Comparison of ENCODE assay signal across 31 cellular contexts in genomic region chr1:63690966-63691365, GRCh38.
"Had no signal": no experiment of that assay in that cellular context is flagged by ENCODE, and none has a peak within 500 bp of the region (broad histone marks: within the 10 kb centered on the region; RNA-seq: fewer than 3 reads in every experiment).

No MANE protein-coding gene starts in this region.

- DNase-seq: activated CD4-positive, alpha-beta T cell treated with anti-CD3 and anti-CD28 coated beads for 48 hours; activated CD4-positive, alpha-beta T cell treated with anti-CD3 and anti-CD28 coated beads, Interleukin-2, amount 50 U/mL, for 48 hours; activated CD8-positive, alpha-beta memory T cell treated with anti-CD3 and anti-CD28 coated beads for 24 hours; activated gamma-delta T cell; activated naive CD4-positive, alpha-beta T cell treated with anti-CD3 and anti-CD28 coated beads, Interleukin-2, amount 10 ng/mL, durations not matched to agents 7 days and 5 days; central memory CD4-positive, alpha-beta T cell; dermis blood vessel endothelial cell; effector CD8-positive, alpha-beta T cell; erythroblast; islet precursor cell; left ventricle myocardium inferior; mesendoderm; sigmoid colon; stimulated activated CD4-positive, alpha-beta T cell treated with anti-CD3 and anti-CD28 coated beads, Interleukin-15, amount 100 ng/mL, for 24 hours; stimulated activated CD4-positive, alpha-beta T cell treated with anti-CD3 and anti-CD28 coated beads, Interleukin-2, amount 100 ng/mL, for 24 hours; stimulated activated naive B cell treated with anti-CD40 and anti-IgM and Interleukin-4, amounts not matched to agents 10 μg/mL and 1 μg/mL and 100 μg/mL, for 72 hours; stomach; T-helper 17 cell; T1000; thyroid gland; upper lobe of right lung; WERI-Rb-1 had no signal

- H3K27me3 Mint-ChIP-seq: activated naive CD4-positive, alpha-beta T cell treated with anti-CD3 and anti-CD28 coated beads, Interleukin-2, amount 10 ng/mL, durations not matched to agents 7 days and 5 days; T-helper 17 cell had no signal

- H3K27ac ChIP-seq: breast epithelium, hepatocyte, prostate gland, thyroid gland, upper lobe of right lung, WERI-Rb-1 had no signal

- H3K9me3 Mint-ChIP-seq: activated naive CD4-positive, alpha-beta T cell treated with anti-CD3 and anti-CD28 coated beads, Interleukin-2, amount 10 ng/mL, durations not matched to agents 7 days and 5 days; natural killer cell treated with Interleukin-12 subunit alpha and Interleukin-12 subunit beta and Interleukin-15 and Interleukin-18, amount 100 ng/mL, for 72 hours; stimulated activated naive B cell treated with anti-CD40 and anti-IgM and Interleukin-4, amounts not matched to agents 10 μg/mL and 1 μg/mL and 100 μg/mL, for 72 hours had no signal

- H3K4me1 Mint-ChIP-seq: activated naive CD4-positive, alpha-beta T cell treated with anti-CD3 and anti-CD28 coated beads, Interleukin-2, amount 10 ng/mL, durations not matched to agents 7 days and 5 days had no signal

- H3K4me1 ChIP-seq: breast epithelium, prostate gland, thyroid gland had no signal

- H3K4me3 Mint-ChIP-seq: activated naive CD4-positive, alpha-beta T cell treated with anti-CD3 and anti-CD28 coated beads, Interleukin-2, amount 10 ng/mL, durations not matched to agents 7 days and 5 days; natural killer cell treated with Interleukin-12 subunit alpha and Interleukin-12 subunit beta and Interleukin-15 and Interleukin-18, amount 100 ng/mL, for 72 hours; stimulated activated naive B cell treated with anti-CD40 and anti-IgM and Interleukin-4, amounts not matched to agents 10 μg/mL and 1 μg/mL and 100 μg/mL, for 72 hours; T-helper 17 cell had no signal

- H3K4me3 ChIP-seq: breast epithelium, gastroesophageal sphincter, hepatocyte, left ventricle myocardium inferior, lung, prostate gland, sigmoid colon, stomach, thyroid gland, upper lobe of right lung had no signal

- H2AFZ ChIP-seq: hepatocyte had no signal

- ATAC-seq: activated CD4-positive, CD25-positive, alpha-beta regulatory T cell treated with anti-CD3 and anti-CD28 coated beads, Interleukin-2, amount 50 U/mL, for 24 hours; natural killer cell treated with Interleukin-12 subunit alpha and Interleukin-12 subunit beta and Interleukin-15 and Interleukin-18, amount 100 ng/mL, for 72 hours; stimulated activated naive B cell treated with anti-CD40 and anti-IgM and Interleukin-4, amounts not matched to agents 10 μg/mL and 1 μg/mL and 100 μg/mL, for 72 hours; T-helper 17 cell; upper lobe of right lung had no signal

- H3K9me3 ChIP-seq: breast epithelium, gastroesophageal sphincter, left ventricle myocardium inferior, prostate gland, sigmoid colon, stomach, thyroid gland, upper lobe of right lung had no signal

- H3K4me2 ChIP-seq: hepatocyte had no signal

- H3K27me3 ChIP-seq: breast epithelium, gastroesophageal sphincter, hepatocyte, sigmoid colon, stomach, thyroid gland, upper lobe of right lung had no signal

- H3K27ac Mint-ChIP-seq: activated naive CD4-positive, alpha-beta T cell treated with anti-CD3 and anti-CD28 coated beads, Interleukin-2, amount 10 ng/mL, durations not matched to agents 7 days and 5 days; natural killer cell treated with Interleukin-12 subunit alpha and Interleukin-12 subunit beta and Interleukin-15 and Interleukin-18, amount 100 ng/mL, for 72 hours; stimulated activated naive B cell treated with anti-CD40 and anti-IgM and Interleukin-4, amounts not matched to agents 10 μg/mL and 1 μg/mL and 100 μg/mL, for 72 hours; T-helper 17 cell had no signal

- H3K36me3 ChIP-seq: breast epithelium, gastroesophageal sphincter, left ventricle myocardium inferior, prostate gland, sigmoid colon, stomach, thyroid gland, upper lobe of right lung, WERI-Rb-1 had no signal

- FAIRE-seq: colon, endometrium had no signal

- H3K79me2 ChIP-seq: hepatocyte had no signal

- H3K36me3 Mint-ChIP-seq: activated naive CD4-positive, alpha-beta T cell treated with anti-CD3 and anti-CD28 coated beads, Interleukin-2, amount 10 ng/mL, durations not matched to agents 7 days and 5 days; natural killer cell treated with Interleukin-12 subunit alpha and Interleukin-12 subunit beta and Interleukin-15 and Interleukin-18, amount 100 ng/mL, for 72 hours; stimulated activated naive B cell treated with anti-CD40 and anti-IgM and Interleukin-4, amounts not matched to agents 10 μg/mL and 1 μg/mL and 100 μg/mL, for 72 hours had no signal
